ENCODE assay signal across 8 cellular contexts in genomic region chr16:30922960-30923535, GRCh38. TPM values are rescaled to one million over a fixed set of nuclear protein-coding genes. Genes with fewer than 3 reads are reported as not detected.
DNase-seq lines count a peak whose midpoint lies in the region; ATAC-seq and TF ChIP-seq lines count a peak whose summit lies in the region.

No MANE protein-coding gene starts in this region.

- H3K9ac ChIP-seq in SK-N-SH: peak overlapping the region; percentile 91
- peak overlapping the region; percentile 5 to 92 (median 85) for H3K9ac ChIP-seq in subcutaneous abdominal adipose tissue (ENCODE audit: low read length in 5 of 5)

- H3K27ac ChIP-seq in SK-N-SH (ENCODE audit: low read depth in 2 of 2, low read length in 1 of 2): peak overlapping the region; percentile 90 to 97
- peak overlapping the region; percentile 94 for H3K27ac ChIP-seq in neutrophil
- peak overlapping the region; percentile 77 for H3K27ac ChIP-seq in subcutaneous abdominal adipose tissue (ENCODE audit: low read depth, low read length)

- peak overlapping the region; percentile 67; the same call in 1 of the 2 replicates for H3K4me3 ChIP-seq in GM08714 (ENCODE audit: low read length)
- peak overlapping the region; percentile 80 to 88 for H3K4me3 ChIP-seq in SK-N-SH (ENCODE audit: low read depth in 2 of 2, low read length in 1 of 2)
- H3K4me3 ChIP-seq in neutrophil (ENCODE audit: low read depth in 1 of 2, low read length in 1 of 2): peak overlapping the region; percentile 93 to 95
- peak overlapping the region; percentile 78 to 98 (median 94) for H3K4me3 ChIP-seq in subcutaneous abdominal adipose tissue (ENCODE audit: low read depth in 1 of 5, low read length in 5 of 5)

- no peaks in the 10 kb centered on the region for H4K20me1 ChIP-seq in SK-N-SH (ENCODE audit: insufficient read depth)

- no peaks in the 10 kb centered on the region for H3K9me3 Mint-ChIP-seq in activated naive CD4-positive, alpha-beta T cell treated with anti-CD3 and anti-CD28 coated beads, Interleukin-2, amount 50 U/mL, for 24 hours

- no peaks in the 10 kb centered on the region for H3K27me3 Mint-ChIP-seq in activated naive CD4-positive, alpha-beta T cell treated with anti-CD3 and anti-CD28 coated beads, Interleukin-2, amount 50 U/mL, for 24 hours

- peaks cover 3 to 18% of the 10 kb centered on the region in 2 experiments for H3K36me3 ChIP-seq in SK-N-SH (replicated peaks in 1 of 2; ENCODE audit: control insufficient read depth in 1 of 2, insufficient read depth in 2 of 2, low read length in 1 of 2)
- no peaks in the 10 kb centered on the region for H3K36me3 ChIP-seq in neutrophil
- peaks cover 0 to 20% (median 7%) of the 10 kb centered on the region in 5 donors for H3K36me3 ChIP-seq in subcutaneous abdominal adipose tissue (ENCODE audit: control insufficient read depth in 5 of 5, insufficient read depth in 5 of 5, low read length in 5 of 5)

- H2AFZ ChIP-seq in SK-N-SH (ENCODE audit: low read depth): peak overlapping the region; percentile 78; the same call in 1 of the 2 replicates

- H3K9me2 ChIP-seq in SK-N-SH: no peaks in the 10 kb centered on the region

- H3K4me1 ChIP-seq in SK-N-SH (ENCODE audit: control insufficient read depth in 1 of 2, insufficient read depth in 2 of 2, low read depth in 1 of 2, low read length in 1 of 2) (peaks cover 0 to 23% of the 10 kb centered on the region in 2 experiments; a peak in 1 of 4 replicates), neutrophil (ENCODE audit: control insufficient read depth in 1 of 2, insufficient read depth in 1 of 2, low read depth in 1 of 2, low read length in 1 of 2) (peaks cover 12 to 22% of the 10 kb centered on the region in 2 experiments), subcutaneous abdominal adipose tissue (ENCODE audit: control insufficient read depth in 5 of 5, insufficient read depth in 5 of 5, low read length in 5 of 5) (peaks cover 4 to 27% (median 19%) of the 10 kb centered on the region in 5 donors)

- WGBS in SK-N-SH (ENCODE audit: low lambda C conversion rate): under 1% methylated on average over 22 of the region's 33 CpGs

- TF ChIP-seq RAD21 in SK-N-SH (IDR thresholded peaks at IDR 0.05; ENCODE audit: low read length): no peak

- H3K4me3 Mint-ChIP-seq in activated naive CD4-positive, alpha-beta T cell treated with anti-CD3 and anti-CD28 coated beads, Interleukin-2, amount 50 U/mL, for 24 hours: peak overlapping the region; percentile 99

- peak overlapping the region; percentile 97 for H3K4me2 ChIP-seq in SK-N-SH

- H3K4me1 Mint-ChIP-seq in activated naive CD4-positive, alpha-beta T cell treated with anti-CD3 and anti-CD28 coated beads, Interleukin-2, amount 50 U/mL, for 24 hours: peaks cover 9% of the 10 kb centered on the region

- TF ChIP-seq CTCF in SK-N-SH (IDR thresholded peaks at IDR 0.05): no peak
- peak; percentile 21 for TF ChIP-seq CTCF in neutrophil (IDR thresholded peaks at IDR 0.05)

- no peak for TF ChIP-seq EP300 in SK-N-SH (IDR thresholded peaks at IDR 0.05; ENCODE audit: borderline replicate concordance in 1 of 2, low read depth in 1 of 2, low read length in 1 of 2)

- H3K27me3 ChIP-seq in SK-N-SH (ENCODE audit: insufficient read depth) (no peaks in the 10 kb centered on the region), neutrophil (no peaks in the 10 kb centered on the region), subcutaneous abdominal adipose tissue (ENCODE audit: control insufficient read depth in 5 of 5, insufficient read depth in 4 of 5, low read length in 5 of 5) (no peaks in the 10 kb centered on the region)

- H3K9me3 ChIP-seq in SK-N-SH (no peaks in the 10 kb centered on the region), neutrophil (no peaks in the 10 kb centered on the region), subcutaneous abdominal adipose tissue (ENCODE audit: control insufficient read depth in 5 of 5, low read length in 5 of 5) (no peaks in the 10 kb centered on the region)

- H3K36me3 Mint-ChIP-seq in activated naive CD4-positive, alpha-beta T cell treated with anti-CD3 and anti-CD28 coated beads, Interleukin-2, amount 50 U/mL, for 24 hours: no peaks in the 10 kb centered on the region

- ATAC-seq in HG02642 (IDR thresholded peaks at IDR 0.05; ENCODE audit: poor library complexity, unreplicated experiment): peak; percentile 65

- POLR2A ChIA-PET in SK-N-SH (lab: Yijun Ruan, JAX): interaction anchor here (0.7 to 1.0 kb wide), 2 partner anchors 27 to 48 kb away, joined by 3 to 4 read pairs; no protein-coding TSS in a partner anchor

- H3K27ac Mint-ChIP-seq in activated naive CD4-positive, alpha-beta T cell treated with anti-CD3 and anti-CD28 coated beads, Interleukin-2, amount 50 U/mL, for 24 hours: peak overlapping the region; percentile 100

- DNase-seq in NCI-H1092 treated with DMSO at 0.1 percent for 48 hours (lab: John Stamatoyannopoulos, UW) (peak; percentile 100), SK-N-SH (peak; percentile 90), globus pallidus (ENCODE audit: low spot score) (peak; percentile 100)

- H3K79me2 ChIP-seq in SK-N-SH (ENCODE audit: insufficient read depth): peaks cover 14% of the 10 kb centered on the region

- peaks cover 12% of the 10 kb centered on the region for H3F3A ChIP-seq in SK-N-SH (replicated peaks; ENCODE audit: insufficient read depth)

- CTCF ChIA-PET in SK-N-SH (lab: Yijun Ruan, JAX): interaction anchor here (1.1 to 1.2 kb wide), 2 partner anchors 12 to 19 kb away, joined by 3 to 5 read pairs; no protein-coding TSS in a partner anchor

TF ChIP-seq in SK-N-SH, 30 proteins besides CTCF, POLR2A, EP300 and RAD21 (continues in another document):
- TF ChIP-seq ELF1 (IDR thresholded peaks at IDR 0.05) (peak; percentile 67), GABPA (IDR thresholded peaks at IDR 0.05; ENCODE audit: low read depth) (peak; percentile 70), TAF1 (IDR thresholded peaks at IDR 0.05; ENCODE audit: borderline replicate concordance, low read depth, low read length) (no peak; the same call in 1 of the 2 replicates), REST (IDR thresholded peaks at IDR 0.05; ENCODE audit: low read depth, low read length) (no peak), RFX5 (IDR thresholded peaks at IDR 0.05; ENCODE audit: low read length) (no peak), NFIC (IDR thresholded peaks at IDR 0.05; ENCODE audit: borderline replicate concordance) (no peak), RXRA (IDR thresholded peaks at IDR 0.05; ENCODE audit: borderline replicate concordance, low read depth) (no peak), YY1 (IDR thresholded peaks at IDR 0.05; ENCODE audit: low read depth) (peak; percentile 93), TCF12 (IDR thresholded peaks at IDR 0.05) (peak; percentile 34; the same call in 1 of the 2 replicates)

RNA-seq across cellular contexts. Expression of gene FBXL19, which starts 0.3 kb away (rescaled TPM):
- polyA plus RNA-seq in SK-N-SH (2012; rRNA removed): 18.3 and 20.6 TPM in 2 replicates
- 8.6 and 15.1 TPM in 2 replicates for polyA plus RNA-seq in SK-N-SH (2012; cell fraction: cytosol; rRNA removed)
- 31.4 and 33.9 TPM in 2 replicates for polyA plus RNA-seq in SK-N-SH (2012; cell fraction: nucleus; rRNA removed)

RNA-seq across cellular contexts. Expression of gene ORAI3, which starts 25.8 kb away (rescaled TPM):
- polyA plus RNA-seq in SK-N-SH (2012; rRNA removed): 29.0 and 31.8 TPM in 2 replicates
- 23.3 and 28.4 TPM in 2 replicates for polyA plus RNA-seq in SK-N-SH (2012; cell fraction: cytosol; rRNA removed)
- 32.0 and 34.8 TPM in 2 replicates for polyA plus RNA-seq in SK-N-SH (2012; cell fraction: nucleus; rRNA removed)

RNA-seq across cellular contexts. Expression of gene CTF1, which starts 26.6 kb away (rescaled TPM):
- polyA plus RNA-seq in SK-N-SH (2012; rRNA removed): 35.9 and 45.7 TPM in 2 replicates
- polyA plus RNA-seq in SK-N-SH (2012; cell fraction: cytosol; rRNA removed): 25.7 and 32.1 TPM in 2 replicates
- 25.1 and 26.3 TPM in 2 replicates for polyA plus RNA-seq in SK-N-SH (2012; cell fraction: nucleus; rRNA removed)

RNA-seq across cellular contexts. Expression of gene BCL7C, which starts 29.2 kb away (rescaled TPM):
- 48.5 and 56.3 TPM in 2 replicates for polyA plus RNA-seq in SK-N-SH (2012; rRNA removed)
- 43.4 and 50.2 TPM in 2 replicates for polyA plus RNA-seq in SK-N-SH (2012; cell fraction: cytosol; rRNA removed)
- 18.9 and 20.3 TPM in 2 replicates for polyA plus RNA-seq in SK-N-SH (2012; cell fraction: nucleus; rRNA removed)

RNA-seq across cellular contexts. Expression of gene SETD1A, which starts 34.5 kb away (rescaled TPM):
- 2.4 and 6.8 TPM in 2 replicates for polyA plus RNA-seq in SK-N-SH (2012; rRNA removed)
- 4.2 and 6.8 TPM in 2 replicates for polyA plus RNA-seq in SK-N-SH (2012; cell fraction: cytosol; rRNA removed)
- polyA plus RNA-seq in SK-N-SH (2012; cell fraction: nucleus; rRNA removed): 18.8 and 24.8 TPM in 2 replicates

Comparison
In these comparisons a context has a peak if more than half of its experiments do, and no peak if none do; other contexts are left out.
1. Peak in every context shown above with its lines: DNase-seq, ATAC-seq, H3K4me3 ChIP-seq and H3K27ac ChIP-seq.